In the genomic region with DNA sequence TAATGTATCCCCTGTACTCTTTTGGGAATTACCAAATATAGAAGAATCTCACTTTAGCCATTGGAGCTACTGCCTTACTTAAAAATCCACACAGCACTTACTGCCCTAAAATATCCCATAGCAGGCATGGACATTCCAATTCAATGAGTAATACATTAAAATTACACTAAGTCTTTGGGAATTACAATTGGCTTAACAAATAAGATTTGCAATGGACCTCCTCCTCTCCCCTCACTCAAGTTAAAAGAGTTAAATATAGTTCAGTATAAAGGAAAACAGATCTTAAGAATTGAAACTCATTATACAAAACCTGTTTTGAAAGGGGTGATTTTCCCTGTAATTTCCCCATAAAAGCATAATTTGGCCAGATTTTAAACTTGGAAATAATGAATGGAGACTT, we compare ENCODE assay signal across 18 cellular contexts.
DNase-seq lines count a peak whose midpoint lies in the region; TF ChIP-seq lines count a peak whose summit lies in the region.
"Had no signal": no experiment of that assay in that cellular context is flagged by ENCODE, and none has a peak within 500 bp of the region (broad histone marks: within the 10 kb centered on the region; RNA-seq: fewer than 3 reads in every experiment).

No MANE protein-coding gene starts in this region.

- TF ChIP-seq CTCF in fibroblast of villous mesenchyme (IDR thresholded peaks at IDR 0.05; ENCODE audit: insufficient read depth, low read depth, low read length), result no peak

- H2AFZ ChIP-seq in GM23248, result peak overlapping the region; percentile 55; the same call in 1 of the 2 replicates

- DNase-seq in GM23248 (peak; percentile 49), adipocyte (ENCODE audit: low read depth) (peak; percentile 47), fibroblast of villous mesenchyme (ENCODE audit: low read depth) (peak; percentile 7), stromal cell of bone marrow (ENCODE audit: low read depth) (peak; percentile 6), DMS 273 (lab: John Stamatoyannopoulos, UW; ENCODE audit: unreplicated experiment) (no peak), AML-193 (lab: John Stamatoyannopoulos, UW) (no peak)
- DNase-seq in activated CD4-positive, alpha-beta T cell treated with anti-CD3 and anti-CD28 coated beads, Interleukin-2, amount 50 U/mL, for 4 hours, result no peak
- DNase-seq: activated CD4-positive, CD25-positive, alpha-beta regulatory T cell; adrenal gland; hypothalamus; KG1; left colon; NCI-H1105 treated with DMSO at 0.1 percent for 48 hours; NCI-H2171; NCI-H82; stimulated activated CD4-positive, alpha-beta T cell treated with anti-CD3 and anti-CD28 coated beads, Interleukin-4, amount 100 ng/mL, for 4 hours had no signal

- peaks cover 10% of the 10 kb centered on the region for H3K4me1 ChIP-seq in GM23248 (ENCODE audit: insufficient read depth)
- peaks cover 3% of the 10 kb centered on the region for H3K4me1 ChIP-seq in adipocyte (ENCODE audit: control insufficient read depth, insufficient read depth, low read length)
- H3K4me1 ChIP-seq: adrenal gland had no signal

- H3K79me2 ChIP-seq in GM23248 (ENCODE audit: insufficient read depth), result no peaks in the 10 kb centered on the region

- H3K9me3 ChIP-seq in GM23248 (ENCODE audit: low read depth) (no peaks in the 10 kb centered on the region), adipocyte (ENCODE audit: control insufficient read depth, low read length) (no peaks in the 10 kb centered on the region)
- H3K9me3 ChIP-seq: adrenal gland, thoracic aorta had no signal

- H3K9ac ChIP-seq in GM23248 (no peak overlapping the region), adipocyte (ENCODE audit: low read length) (no peak overlapping the region)

- H3K27me3 ChIP-seq in GM23248 (replicated peaks; ENCODE audit: insufficient read depth) (no peaks in the 10 kb centered on the region), adipocyte (replicated peaks; ENCODE audit: control insufficient read depth, insufficient read depth, low read length) (no peaks in the 10 kb centered on the region)
- H3K27me3 ChIP-seq: adrenal gland had no signal

- H3K4me3 ChIP-seq in GM23248 (no peak overlapping the region), adipocyte (ENCODE audit: low read length) (no peak overlapping the region), fibroblast of villous mesenchyme (ENCODE audit: low read depth, low read length) (no peak overlapping the region)
- H3K4me3 ChIP-seq: adrenal gland, thoracic aorta had no signal

- no peaks in the 10 kb centered on the region for H3K9me2 ChIP-seq in GM23248 (ENCODE audit: insufficient read depth)

- H4K20me1 ChIP-seq in GM23248 (ENCODE audit: insufficient read depth), result no peaks in the 10 kb centered on the region

- no peaks in the 10 kb centered on the region for H3F3A ChIP-seq in GM23248 (ENCODE audit: insufficient read depth)

- H3K36me3 ChIP-seq in GM23248 (ENCODE audit: low read depth) (no peaks in the 10 kb centered on the region), adipocyte (ENCODE audit: control insufficient read depth, insufficient read depth, low read length, severe bottlenecking) (no peaks in the 10 kb centered on the region)
- H3K36me3 ChIP-seq: adrenal gland, thoracic aorta had no signal

- no peak overlapping the region for H3K27ac ChIP-seq in GM23248
- H3K27ac ChIP-seq: adrenal gland, C4-2B, thoracic aorta had no signal

- peak overlapping the region; percentile 38 for H3K4me2 ChIP-seq in GM23248 (ENCODE audit: unreplicated experiment)

- in situ Hi-C loops in GM23248 (cut with MboI), result no loop called here

Comparison
In these comparisons a context has a peak if more than half of its experiments do, and no peak if none do; other contexts are left out.
1. DNase-seq: peak in GM23248 (single experiment), adipocyte (single experiment), fibroblast of villous mesenchyme (single experiment) and stromal cell of bone marrow (single experiment); none in DMS 273 (single experiment), activated CD4-positive, alpha-beta T cell treated with anti-CD3 and anti-CD28 coated beads, Interleukin-2, amount 50 U/mL, for 4 hours (0 of 2) and AML-193 (0 of 2).